29 cellular contexts compared by ENCODE assay signal in genomic region chr3:70231224-70231623, GRCh38.
"Had no signal": no experiment of that assay in that cellular context is flagged by ENCODE, and none has a peak within 500 bp of the region (broad histone marks: within the 10 kb centered on the region; RNA-seq: fewer than 3 reads in every experiment).

No MANE protein-coding gene starts in this region.

- H3K9ac ChIP-seq: parathyroid adenoma had no signal

- H3K4me1 ChIP-seq: left ventricle myocardium inferior, parathyroid adenoma, psoas muscle, right atrium auricular region, right lobe of liver, stomach, testis, tibial artery, upper lobe of right lung had no signal

- H3K4me3 Mint-ChIP-seq: immature natural killer cell; mesothelial cell of epicardium; naive B cell; natural killer cell; nephron progenitor cell; stimulated activated memory B cell treated with anti-CD40 and anti-IgM and Interleukin-4, amounts not matched to agents 10 μg/mL and 1 μg/mL and 100 μg/mL, for 72 hours had no signal

- H3K4me3 ChIP-seq: left ventricle myocardium inferior, lung, psoas muscle, right atrium auricular region, right lobe of liver, smooth muscle cell, stomach, testis, tibial artery, upper lobe of right lung had no signal

- H3K27ac ChIP-seq: left ventricle myocardium inferior, neutrophil, parathyroid adenoma, psoas muscle, right atrium auricular region, right lobe of liver, stomach, testis, tibial artery, upper lobe of right lung had no signal

- ATAC-seq: left colon; natural killer cell; psoas muscle; right lobe of liver; stimulated activated memory B cell treated with anti-CD40 and anti-IgM and Interleukin-4, amounts not matched to agents 10 μg/mL and 1 μg/mL and 100 μg/mL, for 72 hours; upper lobe of right lung had no signal

- H3K27me3 Mint-ChIP-seq: stimulated activated memory B cell treated with anti-CD40 and anti-IgM and Interleukin-4, amounts not matched to agents 10 μg/mL and 1 μg/mL and 100 μg/mL, for 72 hours had no signal

- DNase-seq: hypothalamus; immature natural killer cell; kidney; left colon; left ventricle myocardium inferior; mesendoderm; naive B cell; natural killer cell; nephron progenitor cell; occipital lobe; psoas muscle; right lobe of liver; stimulated activated CD4-positive, alpha-beta T cell treated with anti-CD3 and anti-CD28 coated beads, Interleukin-1b, Interleukin-23, amount 100 ng/mL, for 48 hours; stimulated activated CD4-positive, alpha-beta T cell treated with anti-CD3 and anti-CD28 coated beads, Interleukin-2, amount 100 ng/mL, for 48 hours; stimulated activated CD4-positive, alpha-beta T cell treated with anti-CD3 and anti-CD28 coated beads, Interleukin-4, amount 100 ng/mL, for 4 hours; stimulated activated CD8-positive, alpha-beta memory T cell treated with anti-CD3 and anti-CD28 coated beads, Interleukin-4, amount 100 ng/mL, for 48 hours; stimulated activated naive CD4-positive, alpha-beta T cell treated with Interleukin-2 at 50 U/mL for 16 hours; stomach; testis; tibial artery; trophoblast cell; upper lobe of right lung had no signal

- H3K9me3 ChIP-seq: neutrophil, psoas muscle, right lobe of liver, stomach, testis, tibial artery, upper lobe of right lung had no signal

- H2AFZ ChIP-seq: parathyroid adenoma had no signal

- H3K36me3 ChIP-seq: left ventricle myocardium inferior, neutrophil, right atrium auricular region, right lobe of liver, stomach, tibial artery, upper lobe of right lung had no signal

- H3K4me1 Mint-ChIP-seq: immature natural killer cell; mesothelial cell of epicardium; naive B cell; natural killer cell; nephron progenitor cell; stimulated activated memory B cell treated with anti-CD40 and anti-IgM and Interleukin-4, amounts not matched to agents 10 μg/mL and 1 μg/mL and 100 μg/mL, for 72 hours had no signal

- H3K9me3 Mint-ChIP-seq: nephron progenitor cell; stimulated activated memory B cell treated with anti-CD40 and anti-IgM and Interleukin-4, amounts not matched to agents 10 μg/mL and 1 μg/mL and 100 μg/mL, for 72 hours had no signal

- H3K79me2 ChIP-seq: parathyroid adenoma had no signal

- H3K36me3 Mint-ChIP-seq: immature natural killer cell; mesothelial cell of epicardium; naive B cell; natural killer cell; stimulated activated memory B cell treated with anti-CD40 and anti-IgM and Interleukin-4, amounts not matched to agents 10 μg/mL and 1 μg/mL and 100 μg/mL, for 72 hours had no signal

- H3K27me3 ChIP-seq: neutrophil, right atrium auricular region, right lobe of liver, stomach, testis, tibial artery, upper lobe of right lung had no signal

- H3K27ac Mint-ChIP-seq: immature natural killer cell; mesothelial cell of epicardium; naive B cell; natural killer cell; nephron progenitor cell; stimulated activated memory B cell treated with anti-CD40 and anti-IgM and Interleukin-4, amounts not matched to agents 10 μg/mL and 1 μg/mL and 100 μg/mL, for 72 hours had no signal

- H3K4me2 ChIP-seq: smooth muscle cell had no signal
